10 cellular contexts compared by ENCODE assay signal in genomic region chr5:17224858-17225436, GRCh38. TPM values are rescaled to one million over a fixed set of nuclear protein-coding genes. Genes with fewer than 3 reads are reported as not detected.
DNase-seq lines count a peak whose midpoint lies in the region; ATAC-seq, FAIRE-seq and TF ChIP-seq lines count a peak whose summit lies in the region.
"Had no signal": no experiment of that assay in that cellular context is flagged by ENCODE, and none has a peak within 500 bp of the region (broad histone marks: within the 10 kb centered on the region; RNA-seq: fewer than 3 reads in every experiment).

No MANE protein-coding gene starts in this region.

- no TSS peak for BruUV-seq in A673 (replicated peaks; lab: Mats Ljungman, UMichigan)

- H3K36me3 ChIP-seq in A673 (ENCODE audit: insufficient read depth, low read length, poor library complexity, severe bottlenecking) (peaks cover 49% of the 10 kb centered on the region), astrocyte (ENCODE audit: insufficient read depth, low read length) (peaks cover 9% of the 10 kb centered on the region)

- H3K4me3 ChIP-seq in A673 (ENCODE audit: low read depth, low read length, poor library complexity, severe bottlenecking) (no peak overlapping the region), astrocyte (ENCODE audit: insufficient read depth, low read depth, low read length) (peak overlapping the region; percentile 17)

- peak overlapping the region; percentile 72 for H3K9ac ChIP-seq in astrocyte (ENCODE audit: low read length)

- POLR2A ChIA-PET in A673 (lab: Charles Lee; ENCODE audit: low non-redundant PET): no interaction called here

- H2AFZ ChIP-seq in astrocyte (ENCODE audit: low read depth, low read length): no peak overlapping the region

- H3K27me3 ChIP-seq in A673 (replicated peaks; ENCODE audit: insufficient read depth, low read depth, low read length, poor library complexity): no peaks in the 10 kb centered on the region
- H3K27me3 ChIP-seq in astrocyte (ENCODE audit: insufficient read depth, low read length): no peaks in the 10 kb centered on the region

- peaks cover 78% of the 10 kb centered on the region for H3K4me1 Mint-ChIP-seq in astrocyte (ENCODE audit: low read depth, unreplicated experiment)
- H3K4me1 Mint-ChIP-seq in activated CD8-positive, alpha-beta memory T cell treated with anti-CD3 and anti-CD28 coated beads, Interleukin-2, amount 10 ng/mL, durations not matched to agents 7 days and 5 days: peaks cover 4% of the 10 kb centered on the region

- no peaks in the 10 kb centered on the region for H3K27me3 Mint-ChIP-seq in astrocyte (ENCODE audit: low read depth, unreplicated experiment)
- H3K27me3 Mint-ChIP-seq in activated CD8-positive, alpha-beta memory T cell treated with anti-CD3 and anti-CD28 coated beads, Interleukin-2, amount 10 ng/mL, durations not matched to agents 7 days and 5 days: peaks cover 3% of the 10 kb centered on the region

- no peak for FAIRE-seq in astrocyte (lab: Jason Lieb, UNC)

- peak; percentile 41 for ATAC-seq in HG03066 (IDR thresholded peaks at IDR 0.05; ENCODE audit: low read depth, unreplicated experiment)
- ATAC-seq in activated CD8-positive, alpha-beta memory T cell treated with anti-CD3 and anti-CD28 coated beads, Interleukin-2, amount 10 ng/mL, durations not matched to agents 7 days and 5 days: no peak

- no peaks in the 10 kb centered on the region for H3K9me3 Mint-ChIP-seq in astrocyte (ENCODE audit: unreplicated experiment)
- H3K9me3 Mint-ChIP-seq in activated CD8-positive, alpha-beta memory T cell treated with anti-CD3 and anti-CD28 coated beads, Interleukin-2, amount 10 ng/mL, durations not matched to agents 7 days and 5 days (ENCODE audit: low read depth): no peaks in the 10 kb centered on the region

- H3K4me1 ChIP-seq in A673 (ENCODE audit: insufficient read depth, low read length, poor library complexity, severe bottlenecking) (peaks cover 82% of the 10 kb centered on the region), astrocyte (ENCODE audit: insufficient read depth, low read length) (peaks cover 68% of the 10 kb centered on the region)

- H3K79me2 ChIP-seq in astrocyte (ENCODE audit: insufficient read depth, low read length): peaks cover 99% of the 10 kb centered on the region

- H3K4me3 Mint-ChIP-seq in astrocyte (ENCODE audit: unreplicated experiment): peak overlapping the region; percentile 73
- no peak overlapping the region for H3K4me3 Mint-ChIP-seq in activated CD8-positive, alpha-beta memory T cell treated with anti-CD3 and anti-CD28 coated beads, Interleukin-2, amount 10 ng/mL, durations not matched to agents 7 days and 5 days

- DNase-seq in A673 (ENCODE audit: low spot score) (no peak), GM19238 (ENCODE audit: insufficient read length, low spot score) (peak; percentile 6), astrocyte (ENCODE audit: low read depth) (peak; percentile 79), hippocampal formation (lab: John Stamatoyannopoulos, UW) (no peak), NCI-H446 (lab: John Stamatoyannopoulos, UW) (no peak), NCI-H2196 (lab: John Stamatoyannopoulos, UW; ENCODE audit: unreplicated experiment) (no peak)
- no peak for DNase-seq in activated CD8-positive, alpha-beta memory T cell treated with anti-CD3 and anti-CD28 coated beads, Interleukin-2, amount 10 ng/mL, durations not matched to agents 7 days and 5 days
- DNase-seq: central memory CD4-positive, alpha-beta T cell; NCI-H345 had no signal

- H3K27ac ChIP-seq in A673 (ENCODE audit: low read depth, low read length, poor library complexity, severe bottlenecking): peak overlapping the region; percentile 52
- H3K27ac ChIP-seq in astrocyte (ENCODE audit: low read depth, low read length): peak overlapping the region; percentile 79

- H3K9me3 ChIP-seq in A673 (ENCODE audit: low read depth, low read length, poor library complexity, severe bottlenecking) (no peaks in the 10 kb centered on the region), astrocyte (ENCODE audit: insufficient read depth, low read depth, low read length) (no peaks in the 10 kb centered on the region)

- TF ChIP-seq CTCF in A673 (conservative IDR thresholded peaks at IDR 0.05; ENCODE audit: low read depth, low read length) (no peak), astrocyte (IDR thresholded peaks at IDR 0.05; ENCODE audit: insufficient read depth, low read depth, low read length) (no peak)

- H3K4me2 ChIP-seq in astrocyte (ENCODE audit: low read length): peak overlapping the region; percentile 79

- CTCF ChIA-PET in A673 (lab: Charles Lee): interaction anchor here (0.6 kb wide), 1 partner anchor 309 kb away, joined by 6 read pairs; no protein-coding TSS in a partner anchor
- CTCF ChIA-PET in activated CD8-positive, alpha-beta memory T cell treated with anti-CD3 and anti-CD28 coated beads, Interleukin-2, amount 10 ng/mL, durations not matched to agents 7 days and 5 days (lab: Charles Lee): interaction anchor here (1.4 kb wide), 1 partner anchor 9 kb away, joined by 4 read pairs; no protein-coding TSS in a partner anchor

- peaks cover 78% of the 10 kb centered on the region for H4K20me1 ChIP-seq in astrocyte (ENCODE audit: insufficient read depth, low read length)

- H3K27ac Mint-ChIP-seq in astrocyte (ENCODE audit: unreplicated experiment): peak overlapping the region; percentile 89
- H3K27ac Mint-ChIP-seq in activated CD8-positive, alpha-beta memory T cell treated with anti-CD3 and anti-CD28 coated beads, Interleukin-2, amount 10 ng/mL, durations not matched to agents 7 days and 5 days: no peak overlapping the region

- H3K36me3 Mint-ChIP-seq in astrocyte (ENCODE audit: low read depth, unreplicated experiment): peaks cover 10% of the 10 kb centered on the region
- no peaks in the 10 kb centered on the region for H3K36me3 Mint-ChIP-seq in activated CD8-positive, alpha-beta memory T cell treated with anti-CD3 and anti-CD28 coated beads, Interleukin-2, amount 10 ng/mL, durations not matched to agents 7 days and 5 days

- intact Hi-C loops in A673 (cut with micrococcal nuclease; ENCODE audit: unreplicated experiment): no loop called here

RNA-seq across cellular contexts. Expression of gene BASP1, which starts 7.5 kb away (rescaled TPM):
- total RNA-seq in A673 (2021) (394 and 397 TPM in 2 replicates), astrocyte (260 and 273 TPM in 2 replicates)
- under 1 TPM in 1 of 2 experiments, not detected in 1; 0.75 TPM for total RNA-seq in activated CD8-positive, alpha-beta memory T cell treated with anti-CD3 and anti-CD28 coated beads, Interleukin-2, amount 10 ng/mL, durations not matched to agents 7 days and 5 days

Comparison
In these comparisons a context has a peak if more than half of its experiments do, and no peak if none do; other contexts are left out.
1. DNase-seq: peak in GM19238 (single experiment) and astrocyte (single experiment); none in A673 (single experiment), hippocampal formation (0 of 2), activated CD8-positive, alpha-beta memory T cell treated with anti-CD3 and anti-CD28 coated beads, Interleukin-2, amount 10 ng/mL, durations not matched to agents 7 days and 5 days (single experiment), NCI-H446 (0 of 2) and NCI-H2196 (single experiment).
2. RNA of gene BASP1, which starts 7.5 kb away (total RNA-seq): 394 to 397 TPM in A673 and 260 to 273 TPM in astrocyte; 0.75 TPM in activated CD8-positive, alpha-beta memory T cell treated with anti-CD3 and anti-CD28 coated beads, Interleukin-2, amount 10 ng/mL, durations not matched to agents 7 days and 5 days; every median in the first group is over 100 times any median in the second.